Comparison of ENCODE assay signal across 13 cellular contexts in the genomic region with DNA sequence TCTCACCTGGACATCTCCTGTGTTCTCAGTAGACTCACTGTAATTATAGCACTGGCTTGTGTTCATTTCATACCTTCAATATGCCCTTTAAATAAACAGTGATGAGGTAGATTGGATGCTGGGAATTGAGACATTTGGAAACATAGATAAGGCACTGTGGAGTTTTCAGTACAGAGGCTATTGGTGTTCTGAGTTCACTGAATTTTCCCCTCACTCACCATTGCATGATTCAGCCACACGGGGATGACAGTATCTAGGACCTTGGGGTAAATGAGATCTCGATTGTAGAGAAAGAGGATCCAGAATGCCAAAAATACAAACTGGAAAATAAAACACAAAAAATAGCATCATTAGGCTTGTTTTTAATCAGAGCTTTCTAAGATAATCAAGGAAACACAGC. TPM values are rescaled to one million over a fixed set of nuclear protein-coding genes. Genes with fewer than 3 reads are reported as not detected.
DNase-seq lines count a peak whose midpoint lies in the region; TF ChIP-seq lines count a peak whose summit lies in the region.
"Had no signal": no experiment of that assay in that cellular context is flagged by ENCODE, and none has a peak within 500 bp of the region (broad histone marks: within the 10 kb centered on the region; RNA-seq: fewer than 3 reads in every experiment).

No MANE protein-coding gene starts in this region.

- no peak overlapping the region for H3K56ac ChIP-seq in H9 (ENCODE audit: insufficient read length, low read depth, low read length)

- no peak overlapping the region for H3K23ac ChIP-seq in H9 (ENCODE audit: insufficient read length, low read depth, low read length)

- no peak overlapping the region for H2BK15ac ChIP-seq in H9 (ENCODE audit: low read depth, low read length)

- H3K79me2 ChIP-seq in H9 (ENCODE audit: insufficient read depth, low read length) (no peaks in the 10 kb centered on the region), smooth muscle cell (ENCODE audit: low read depth) (no peaks in the 10 kb centered on the region)

- peaks cover 52 to 57% of the 10 kb centered on the region in 2 experiments for H3K4me1 Mint-ChIP-seq in H9

- H4K5ac ChIP-seq in H9 (ENCODE audit: insufficient read length, low read depth, low read length): no peak overlapping the region

- H3K9me3 Mint-ChIP-seq in H9: no peaks in the 10 kb centered on the region; a peak in 1 of 5 replicates
- H3K9me3 Mint-ChIP-seq: WTC11 had no signal

- H3K14ac ChIP-seq in H9 (ENCODE audit: insufficient read depth, low read length): no peak overlapping the region

- H3K4me1 ChIP-seq in H9 (ENCODE audit: insufficient read depth, low read length) (peaks cover 14% of the 10 kb centered on the region), adipocyte (ENCODE audit: control insufficient read depth, insufficient read depth, low read length) (peaks cover 58% of the 10 kb centered on the region), smooth muscle cell (ENCODE audit: low read depth) (peaks cover 23% of the 10 kb centered on the region)
- H3K4me1 ChIP-seq: right lobe of liver had no signal

- DNase-seq in H9 (no peak), adipocyte (ENCODE audit: low read depth) (peak; percentile 31), fibroblast of pulmonary artery (ENCODE audit: low read depth) (peak; percentile 33), smooth muscle cell (lab: John Stamatoyannopoulos, UW; ENCODE audit: unreplicated experiment) (no peak), NCI-H774 (lab: John Stamatoyannopoulos, UW) (no peak), HuH-7.5 (ENCODE audit: low spot score) (no peak), medulla oblongata (ENCODE audit: extremely low spot score) (no peak)
- DNase-seq: activated T-cell treated with anti-CD3 and anti-CD28 coated beads for 4 hours, anterior cingulate cortex, NCI-H1436 treated with DMSO at 0.1 percent for 48 hours, right lobe of liver had no signal

- H3T11ph ChIP-seq in H9 (ENCODE audit: low read length): no peak overlapping the region

- no peak overlapping the region for H3K9ac ChIP-seq in H9 (ENCODE audit: extremely low read depth, insufficient read length, low read length)
- peak overlapping the region; percentile 16 for H3K9ac ChIP-seq in adipocyte (ENCODE audit: low read length)
- H3K9ac ChIP-seq in smooth muscle cell (ENCODE audit: low read depth): peak overlapping the region; percentile 90

- H2BK20ac ChIP-seq in H9 (ENCODE audit: low read depth, low read length, poor library complexity, severe bottlenecking): no peak overlapping the region

- H3K23me2 ChIP-seq in H9 (ENCODE audit: insufficient read length, low read depth, low read length, poor library complexity, severe bottlenecking): no peaks in the 10 kb centered on the region

- peaks cover under 1% of the 10 kb centered on the region for H3F3A ChIP-seq in smooth muscle cell (ENCODE audit: low read depth)

- no peaks in the 10 kb centered on the region for H4K20me1 ChIP-seq in H9 (ENCODE audit: control insufficient read depth, insufficient read depth, insufficient read length)
- no peaks in the 10 kb centered on the region for H4K20me1 ChIP-seq in smooth muscle cell (ENCODE audit: low read depth)

- no peaks in the 10 kb centered on the region for H3K36me3 ChIP-seq in adipocyte (ENCODE audit: control insufficient read depth, insufficient read depth, low read length, severe bottlenecking)
- no peaks in the 10 kb centered on the region for H3K36me3 ChIP-seq in smooth muscle cell (ENCODE audit: low read depth)
- H3K36me3 ChIP-seq: right lobe of liver had no signal

- no peak overlapping the region for H2BK12ac ChIP-seq in H9 (ENCODE audit: insufficient read length, low read depth, low read length)

- H3K4me2 ChIP-seq in H9 (ENCODE audit: insufficient read depth, insufficient read length, low read length) (no peak overlapping the region), smooth muscle cell (peak overlapping the region; percentile 28)

- no peak overlapping the region for H3K4me3 ChIP-seq in adipocyte (ENCODE audit: low read length)
- H3K4me3 ChIP-seq in fibroblast of pulmonary artery (replicated peaks; ENCODE audit: low read depth, low read length): no peak overlapping the region
- H3K4me3 ChIP-seq in smooth muscle cell: no peak overlapping the region
- H3K4me3 ChIP-seq: right lobe of liver had no signal

- no peaks in the 10 kb centered on the region; a peak in 2 of 7 replicates for H3K36me3 Mint-ChIP-seq in H9 (ENCODE audit: insufficient read depth in 1 of 3, low read depth in 3 of 3)
- H3K36me3 Mint-ChIP-seq: WTC11 had no signal

- WGBS in H9 (ENCODE audit: extremely low coverage, insufficient read length, low lambda C conversion rate): no CpG with 5 or more reads among the region's 2 CpGs
- WGBS in smooth muscle cell (ENCODE audit: low lambda C conversion rate): 25% methylated on average over 2 of the region's 2 CpGs

- no peak overlapping the region for H3K4me3 Mint-ChIP-seq in H9
- H3K4me3 Mint-ChIP-seq: WTC11 had no signal

- 0 out of 2 replicates have a peak, but pooled peaks cover 1% of the 10 kb centered on the region for H3K27me3 Mint-ChIP-seq in H9 (ENCODE audit: low read depth)

- no peaks in the 10 kb centered on the region for H3K79me1 ChIP-seq in H9 (ENCODE audit: insufficient read depth, low read depth, low read length, poor library complexity, severe bottlenecking)

- H2BK120ac ChIP-seq in H9 (ENCODE audit: low read depth, low read length, poor library complexity, severe bottlenecking): no peak overlapping the region

- H4K91ac ChIP-seq in H9 (ENCODE audit: insufficient read length, low read depth, low read length): no peak overlapping the region

- H3K9me3 ChIP-seq in H9 (ENCODE audit: control insufficient read depth, low read depth, low read length) (no peaks in the 10 kb centered on the region), adipocyte (ENCODE audit: control insufficient read depth, low read length) (no peaks in the 10 kb centered on the region), smooth muscle cell (replicated peaks; ENCODE audit: low read depth) (no peaks in the 10 kb centered on the region)
- H3K9me3 ChIP-seq: right lobe of liver had no signal

- TF ChIP-seq CTCF in H9 (conservative IDR thresholded peaks at IDR 0.05): peak; percentile 40; the same call in 1 of the 3 replicates
- peak; percentile 18 for TF ChIP-seq CTCF in fibroblast of pulmonary artery (IDR thresholded peaks at IDR 0.05; ENCODE audit: low read length, missing control alignments)
- TF ChIP-seq CTCF in smooth muscle cell (IDR thresholded peaks at IDR 0.05; ENCODE audit: borderline replicate concordance, insufficient read depth, poor library complexity, severe bottlenecking): no peak

- H3K27me3 ChIP-seq in H9 (ENCODE audit: insufficient read depth, low read length) (no peaks in the 10 kb centered on the region; the same call in 1 of the 2 replicates), adipocyte (replicated peaks; ENCODE audit: control insufficient read depth, insufficient read depth, low read length) (no peaks in the 10 kb centered on the region), smooth muscle cell (ENCODE audit: low read depth) (no peaks in the 10 kb centered on the region)
- H3K27me3 ChIP-seq: right lobe of liver had no signal

- H3K27ac Mint-ChIP-seq in H9: peak overlapping the region in 1 of 3 experiments; percentile 82; a peak in 4 of 7 replicates
- H3K27ac Mint-ChIP-seq: WTC11 had no signal

- no peak overlapping the region for H2BK5ac ChIP-seq in H9 (ENCODE audit: insufficient read length, low read length)

- no peak overlapping the region for H4K8ac ChIP-seq in H9 (replicated peaks; ENCODE audit: insufficient read length, low read depth, low read length)

- H2AFZ ChIP-seq in H9 (ENCODE audit: low read length) (no peak overlapping the region), smooth muscle cell (ENCODE audit: low read depth) (no peak overlapping the region)

- H3K27ac ChIP-seq in H9 (ENCODE audit: insufficient read length, low read depth, low read length) (no peak overlapping the region), smooth muscle cell (ENCODE audit: low read depth) (peak overlapping the region; percentile 97)
- H3K27ac ChIP-seq: right lobe of liver had no signal

- no peak overlapping the region for H3K18ac ChIP-seq in H9 (ENCODE audit: insufficient read length, low read depth, low read length)

- H3K4ac ChIP-seq in H9 (ENCODE audit: low read depth, low read length): no peak overlapping the region

- no peak overlapping the region for H2AK5ac ChIP-seq in H9 (ENCODE audit: insufficient read length, low read length)

RNA-seq across cellular contexts. Expression of a gene that starts 12.5 kb away (rescaled TPM):
- total RNA-seq in H9 (2021): not detected in 2 replicates
- 0.54 and 0.67 TPM in 2 replicates for total RNA-seq in smooth muscle cell
- 0.64 and 1.1 TPM in 2 replicates for polyA plus RNA-seq in smooth muscle cell
- total RNA-seq: HepG2 had no signal
- polyA plus RNA-seq: HepG2 had no signal

Comparison
In these comparisons a context has a peak if more than half of its experiments do, and no peak if none do; other contexts are left out.
1. DNase-seq: peak in adipocyte (single experiment) and fibroblast of pulmonary artery (single experiment); none in H9 (single experiment), smooth muscle cell (single experiment), NCI-H774 (single experiment), HuH-7.5 (single experiment) and medulla oblongata (single experiment).